ENCODE assay signal across 8 cellular contexts in genomic region chr10:110556993-110557601, GRCh38.
DNase-seq lines count a peak whose midpoint lies in the region; ATAC-seq lines count a peak whose summit lies in the region.

No MANE protein-coding gene starts in this region.

- DNase-seq in NCI-H2227 (lab: John Stamatoyannopoulos, UW; ENCODE audit: unreplicated experiment) (peak; percentile 53), NCI-H2227 treated with DMSO at 0.1 percent for 48 hours (lab: John Stamatoyannopoulos, UW) (no peak), T follicular helper cell (ENCODE audit: low read depth) (peak; percentile 52), hepatic stellate cell (ENCODE audit: low spot score) (peak; percentile 47), NCI-H128 (lab: John Stamatoyannopoulos, UW; ENCODE audit: unreplicated experiment) (no peak)
- peak; percentile 50 for DNase-seq in activated naive CD8-positive, alpha-beta T cell treated with anti-CD3 and anti-CD28 coated beads, Interleukin-2, amount 50 U/mL, for 16 hours (ENCODE audit: low read depth, low spot score)
- peak; percentile 66 for DNase-seq in stimulated activated CD4-positive, alpha-beta T cell treated with anti-CD3 and anti-CD28 coated beads, Interleukin-2, amount 100 ng/mL, for 48 hours

- ATAC-seq in HG03175 (IDR thresholded peaks at IDR 0.05; ENCODE audit: unreplicated experiment): peak; percentile 89

Comparison
In these comparisons a context has a peak if more than half of its experiments do, and no peak if none do; other contexts are left out.
1. DNase-seq: peak in NCI-H2227 (single experiment), T follicular helper cell (single experiment), activated naive CD8-positive, alpha-beta T cell treated with anti-CD3 and anti-CD28 coated beads, Interleukin-2, amount 50 U/mL, for 16 hours (single experiment), hepatic stellate cell (single experiment) and stimulated activated CD4-positive, alpha-beta T cell treated with anti-CD3 and anti-CD28 coated beads, Interleukin-2, amount 100 ng/mL, for 48 hours (2 of 2); none in NCI-H2227 treated with DMSO at 0.1 percent for 48 hours (single experiment) and NCI-H128 (single experiment).